ENCODE assay signal across 9 cellular contexts in the genomic region with DNA sequence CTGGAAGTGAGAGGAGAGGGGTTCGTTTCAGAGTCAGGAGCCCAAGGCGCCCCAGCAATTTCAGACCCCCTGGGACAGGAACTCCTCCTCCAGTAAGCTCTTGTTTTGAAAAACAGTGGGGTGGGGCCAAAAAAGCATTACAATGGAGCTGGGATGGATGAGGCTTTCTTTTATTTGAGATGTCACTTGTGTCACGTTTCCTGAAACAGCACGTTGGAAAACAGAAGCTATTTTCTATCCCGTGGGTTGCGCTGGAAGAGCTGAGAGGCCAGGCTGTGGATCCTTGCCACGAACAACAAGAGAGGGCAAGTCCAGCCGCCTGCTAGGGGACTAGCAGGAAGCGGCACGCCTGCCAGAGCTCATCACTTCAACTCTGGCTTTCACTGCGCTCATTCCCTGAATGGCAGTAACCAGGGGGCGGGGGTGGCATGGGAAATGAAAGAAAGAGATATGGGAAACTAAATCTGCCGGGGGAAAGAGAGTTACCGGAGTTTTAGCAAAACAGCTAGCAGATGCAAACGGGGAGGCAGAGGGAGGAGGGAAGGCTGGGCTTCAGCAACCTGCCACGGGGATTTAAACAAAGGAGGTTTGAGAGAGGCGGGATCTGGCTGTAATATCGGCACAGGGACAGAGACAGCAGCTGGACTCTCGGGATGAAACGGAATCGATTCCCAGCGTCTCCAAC. TPM values are rescaled to one million over a fixed set of nuclear protein-coding genes. Genes with fewer than 3 reads are reported as not detected.
DNase-seq lines count a peak whose midpoint lies in the region; ATAC-seq and TF ChIP-seq lines count a peak whose summit lies in the region.
"Had no signal": no experiment of that assay in that cellular context is flagged by ENCODE, and none has a peak within 500 bp of the region (broad histone marks: within the 10 kb centered on the region; RNA-seq: fewer than 3 reads in every experiment).

No MANE protein-coding gene starts in this region.

- no CpG with 5 or more reads among the region's 22 CpGs for WGBS in H9 (ENCODE audit: extremely low coverage, insufficient read length, low lambda C conversion rate)
- WGBS in aorta, 2 donors = 2 to 5% methylated on average over 22 of the region's 22 CpGs

- peaks cover 0 to 5% (median 3%) of the 10 kb centered on the region in 3 experiments; a peak in 3 of 7 replicates for H3K36me3 Mint-ChIP-seq in H9 (ENCODE audit: insufficient read depth in 1 of 3, low read depth in 3 of 3)
- H3K36me3 Mint-ChIP-seq in stimulated activated effector memory CD8-positive, alpha-beta T cell treated with anti-CD3 and anti-CD28 coated beads, Interleukin-12 subunit alpha, Interleukin-12 subunit beta, amount 100 ng/mL, for 72 hours = no peaks in the 10 kb centered on the region

- no peak overlapping the region for H3K23ac ChIP-seq in H9 (ENCODE audit: insufficient read length, low read depth, low read length)

- H3K27ac ChIP-seq in H9 (ENCODE audit: insufficient read length, low read depth, low read length) = peak overlapping the region; percentile 83
- H3K27ac ChIP-seq in aorta (ENCODE audit: low read depth in 1 of 2, low read length in 2 of 2) = peak overlapping the region; percentile 52 to 77

- no peaks in the 10 kb centered on the region for H3K27me3 ChIP-seq in H9 (ENCODE audit: insufficient read depth, low read length)
- H3K27me3 ChIP-seq in NT2/D1 (ENCODE audit: insufficient read depth, insufficient read length) = no peaks in the 10 kb centered on the region
- H3K27me3 ChIP-seq in aorta (ENCODE audit: control insufficient read depth in 1 of 2, insufficient read depth in 2 of 2, low read length in 1 of 2) = no peaks in the 10 kb centered on the region

- no peaks in the 10 kb centered on the region for H3K36me3 ChIP-seq in NT2/D1 (ENCODE audit: insufficient read depth, insufficient read length, low read length)
- peaks cover 1 to 2% of the 10 kb centered on the region in 2 donors for H3K36me3 ChIP-seq in aorta (ENCODE audit: control insufficient read depth in 1 of 2, insufficient read depth in 2 of 2, low read length in 1 of 2)

- H3K4me1 ChIP-seq in H9 (ENCODE audit: insufficient read depth, low read length) (peaks cover 3% of the 10 kb centered on the region; the same call in 1 of the 2 replicates), NT2/D1 (ENCODE audit: insufficient read depth, insufficient read length) (peaks cover 2% of the 10 kb centered on the region), aorta (ENCODE audit: control insufficient read depth in 1 of 2, insufficient read depth in 2 of 2, low read length in 2 of 2) (peaks cover 7 to 19% of the 10 kb centered on the region in 2 donors)

- peaks cover 69 to 76% of the 10 kb centered on the region in 2 experiments for H3K4me1 Mint-ChIP-seq in H9
- H3K4me1 Mint-ChIP-seq in stimulated activated effector memory CD8-positive, alpha-beta T cell treated with anti-CD3 and anti-CD28 coated beads, Interleukin-12 subunit alpha, Interleukin-12 subunit beta, amount 100 ng/mL, for 72 hours = peaks cover 6% of the 10 kb centered on the region

- peak overlapping the region; percentile 89 to 97 for H3K4me3 Mint-ChIP-seq in H9
- no peak overlapping the region for H3K4me3 Mint-ChIP-seq in stimulated activated effector memory CD8-positive, alpha-beta T cell treated with anti-CD3 and anti-CD28 coated beads, Interleukin-12 subunit alpha, Interleukin-12 subunit beta, amount 100 ng/mL, for 72 hours
- H3K4me3 Mint-ChIP-seq: memory B cell had no signal

- peaks cover 29% of the 10 kb centered on the region; the same call in 1 of the 2 replicates for H3K79me2 ChIP-seq in H9 (ENCODE audit: insufficient read depth, low read length)

- peak overlapping the region; percentile 95 to 99 (median 98) for H3K27ac Mint-ChIP-seq in H9
- H3K27ac Mint-ChIP-seq in stimulated activated effector memory CD8-positive, alpha-beta T cell treated with anti-CD3 and anti-CD28 coated beads, Interleukin-12 subunit alpha, Interleukin-12 subunit beta, amount 100 ng/mL, for 72 hours = no peak overlapping the region

- H3K9me3 ChIP-seq in H9 (ENCODE audit: control insufficient read depth, low read depth, low read length) (no peaks in the 10 kb centered on the region), NT2/D1 (ENCODE audit: insufficient read depth, low read length) (no peaks in the 10 kb centered on the region), aorta (ENCODE audit: control insufficient read depth, low read length) (no peaks in the 10 kb centered on the region)

- H3K9me3 Mint-ChIP-seq in H9 = no peaks in the 10 kb centered on the region
- H3K9me3 Mint-ChIP-seq in stimulated activated effector memory CD8-positive, alpha-beta T cell treated with anti-CD3 and anti-CD28 coated beads, Interleukin-12 subunit alpha, Interleukin-12 subunit beta, amount 100 ng/mL, for 72 hours = no peaks in the 10 kb centered on the region
- H3K9me3 Mint-ChIP-seq: memory B cell had no signal

- H3T11ph ChIP-seq in H9 (ENCODE audit: low read length) = no peak overlapping the region

- H3K27me3 Mint-ChIP-seq in H9 (ENCODE audit: low read depth) = no peaks in the 10 kb centered on the region
- H3K27me3 Mint-ChIP-seq: memory B cell had no signal

- H3K23me2 ChIP-seq in H9 (ENCODE audit: insufficient read length, low read depth, low read length, poor library complexity, severe bottlenecking) = peaks cover 30% of the 10 kb centered on the region

- no peak overlapping the region for H4K91ac ChIP-seq in H9 (ENCODE audit: insufficient read length, low read depth, low read length)

- no peak overlapping the region for H2AFZ ChIP-seq in H9 (ENCODE audit: low read length)

- no peak overlapping the region for H3K4ac ChIP-seq in H9 (ENCODE audit: low read depth, low read length)

- no peak overlapping the region for H3K18ac ChIP-seq in H9 (ENCODE audit: insufficient read length, low read depth, low read length)

- DNase-seq in H9 = peak; percentile 83
- DNase-seq in NT2/D1 (ENCODE audit: low read depth, low spot score) = no peak
- DNase-seq in erythroblast (lab: John Stamatoyannopoulos, UW) = peak; percentile 13 to 15
- DNase-seq in midbrain (lab: John Stamatoyannopoulos, UW) = peak; percentile 43
- DNase-seq in aorta = peak; percentile 70 to 81
- no peak for DNase-seq in stimulated activated effector memory CD8-positive, alpha-beta T cell treated with anti-CD3 and anti-CD28 coated beads, Interleukin-12 subunit alpha, Interleukin-12 subunit beta, amount 100 ng/mL, for 72 hours (ENCODE audit: low spot score in 2 of 2)
- DNase-seq in activated CD4-positive, alpha-beta T cell treated with anti-CD3 and anti-CD28 coated beads, Interleukin-2, amount 50 U/mL, for 48 hours = no peak
- DNase-seq in GM10248 (ENCODE audit: extremely low spot score) = no peak

- H2BK5ac ChIP-seq in H9 (ENCODE audit: insufficient read length, low read length) = no peak overlapping the region

- no peak overlapping the region for H2BK15ac ChIP-seq in H9 (ENCODE audit: low read depth, low read length)

- CTCF ChIA-PET in GM10248 (lab: Yijun Ruan, JAX) = interaction anchor here (0.9 to 1.8 kb wide), 5 partner anchors 8 to 246 kb away, joined by 3 to 4 read pairs (median 4); no protein-coding TSS in a partner anchor

- no peak overlapping the region for H2BK120ac ChIP-seq in H9 (ENCODE audit: low read depth, low read length, poor library complexity, severe bottlenecking)

- peak overlapping the region; percentile 85 for H3K4me2 ChIP-seq in H9 (ENCODE audit: insufficient read depth, insufficient read length, low read length)

- H4K8ac ChIP-seq in H9 (replicated peaks; ENCODE audit: insufficient read length, low read depth, low read length) = no peak overlapping the region

- H2BK12ac ChIP-seq in H9 (ENCODE audit: insufficient read length, low read depth, low read length) = no peak overlapping the region

- no peak overlapping the region; the same call in 1 of the 2 replicates for H3K14ac ChIP-seq in H9 (ENCODE audit: insufficient read depth, low read length)

- no peak for TF ChIP-seq POLR2A in erythroblast (IDR thresholded peaks at IDR 0.05; ENCODE audit: low read length)

- H3K9ac ChIP-seq in H9 (ENCODE audit: extremely low read depth, insufficient read length, low read length) (peak overlapping the region; percentile 82), NT2/D1 (ENCODE audit: insufficient read length, low read depth) (peak overlapping the region; percentile 71)

- H3K4me3 ChIP-seq in NT2/D1 (ENCODE audit: insufficient read length, low read depth) (peak overlapping the region; percentile 49), aorta (ENCODE audit: low read length in 2 of 2) (peak overlapping the region; percentile 24 to 65)

- TF ChIP-seq CTCF in H9 (conservative IDR thresholded peaks at IDR 0.05) = no peak
- TF ChIP-seq CTCF in GM10248 (IDR thresholded peaks at IDR 0.05; ENCODE audit: control extremely low read depth, extremely low read depth, low read depth, missing control alignments) = no peak

- peak; percentile 72 for ATAC-seq in aorta (ENCODE audit: low FRiP score)
- no peak for ATAC-seq in stimulated activated effector memory CD8-positive, alpha-beta T cell treated with anti-CD3 and anti-CD28 coated beads, Interleukin-12 subunit alpha, Interleukin-12 subunit beta, amount 100 ng/mL, for 72 hours

- no peak overlapping the region for H4K5ac ChIP-seq in H9 (ENCODE audit: insufficient read length, low read depth, low read length)

- no peaks in the 10 kb centered on the region for H4K20me1 ChIP-seq in H9 (ENCODE audit: control insufficient read depth, insufficient read depth, insufficient read length)

- no peak overlapping the region for H3K56ac ChIP-seq in H9 (ENCODE audit: insufficient read length, low read depth, low read length)

- POLR2A ChIA-PET in GM10248 (lab: Yijun Ruan, JAX) = no interaction called here

- H2AK5ac ChIP-seq in H9 (ENCODE audit: insufficient read length, low read length) = no peak overlapping the region

- no peak overlapping the region for H2BK20ac ChIP-seq in H9 (ENCODE audit: low read depth, low read length, poor library complexity, severe bottlenecking)

- no peaks in the 10 kb centered on the region for H3K79me1 ChIP-seq in H9 (ENCODE audit: insufficient read depth, low read depth, low read length, poor library complexity, severe bottlenecking)

- intact Hi-C loops in aorta (cut with DNase I) = loop anchor here in 1 of 2 donors (5.0 to 10.0 kb wide), 2 partner anchors 33 to 59 kb away; a partner anchor contains a TSS

RNA-seq across cellular contexts. Expression of a gene that starts 34.6 kb away (rescaled TPM):
- 41.3 and 41.7 TPM in 2 replicates for total RNA-seq in H9 (2021)
- 10 to 100 TPM; 14.6 to 18.6 TPM for total RNA-seq in aorta
- 1 to 10 TPM; 3.4 to 3.9 TPM for polyA plus RNA-seq in aorta

Comparison
In these comparisons a context has a peak if more than half of its experiments do, and no peak if none do; other contexts are left out.
1. DNase-seq: peak in H9 (single experiment), erythroblast (2 of 2), midbrain (single experiment) and aorta (2 of 2); none in NT2/D1 (single experiment), stimulated activated effector memory CD8-positive, alpha-beta T cell treated with anti-CD3 and anti-CD28 coated beads, Interleukin-12 subunit alpha, Interleukin-12 subunit beta, amount 100 ng/mL, for 72 hours (0 of 2), activated CD4-positive, alpha-beta T cell treated with anti-CD3 and anti-CD28 coated beads, Interleukin-2, amount 50 U/mL, for 48 hours (0 of 2) and GM10248 (single experiment).